27 cellular contexts compared by ENCODE assay signal in genomic region chr21:15132781-15133180, GRCh38.
"Had no signal": no experiment of that assay in that cellular context is flagged by ENCODE, and none has a peak within 500 bp of the region (broad histone marks: within the 10 kb centered on the region; RNA-seq: fewer than 3 reads in every experiment).

No MANE protein-coding gene starts in this region.

- H3K9me3 Mint-ChIP-seq: stimulated activated naive CD8-positive, alpha-beta T cell treated with anti-CD3 and anti-CD28 coated beads, Interleukin-15, Interleukin-2, amounts not matched to agents 100 ng/mL and 50 ng/mL, for 24 hours; type B pancreatic cell had no signal

- ATAC-seq: stimulated activated effector memory CD8-positive, alpha-beta T cell treated with anti-CD3 and anti-CD28 coated beads, Interleukin-12 subunit alpha, Interleukin-12 subunit beta, amount 100 ng/mL, for 72 hours; stimulated activated memory B cell treated with anti-CD40 and anti-IgM and Interleukin-4, amounts not matched to agents 10 μg/mL and 1 μg/mL and 100 μg/mL, for 72 hours; stimulated activated naive B cell treated with anti-CD40 and anti-IgM and Interleukin-4, amounts not matched to agents 10 μg/mL and 1 μg/mL and 100 μg/mL, for 72 hours; stimulated activated naive CD8-positive, alpha-beta T cell treated with anti-CD3 and anti-CD28 coated beads, Interleukin-15, amount 100 ng/mL, for 72 hours; stimulated activated naive CD8-positive, alpha-beta T cell treated with anti-CD3 and anti-CD28 coated beads, Interleukin-15, Interleukin-2, amounts not matched to agents 100 U/mL and 50 U/mL, for 24 hours; upper lobe of right lung had no signal

- H3K4me3 ChIP-seq: stomach, suprapubic skin, testis, thoracic aorta, thyroid gland, tibial artery, tibial nerve, transverse colon, upper lobe of left lung, upper lobe of right lung, uterus, vagina had no signal

- H3K36me3 ChIP-seq: stomach, suprapubic skin, thoracic aorta, thyroid gland, tibial artery, tibial nerve, transverse colon, upper lobe of left lung, upper lobe of right lung, uterus, vagina had no signal

- H3K27me3 ChIP-seq: stomach, suprapubic skin, testis, thyroid gland, tibial artery, tibial nerve, transverse colon, upper lobe of left lung, upper lobe of right lung, uterus, vagina had no signal

- H3K4me3 Mint-ChIP-seq: stimulated activated effector memory CD8-positive, alpha-beta T cell treated with anti-CD3 and anti-CD28 coated beads, Interleukin-12 subunit alpha, Interleukin-12 subunit beta, amount 100 ng/mL, for 72 hours; stimulated activated memory B cell treated with anti-CD40 and anti-IgM and Interleukin-4, amounts not matched to agents 10 μg/mL and 1 μg/mL and 100 μg/mL, for 72 hours; stimulated activated naive B cell treated with anti-CD40 and anti-IgM and Interleukin-4, amounts not matched to agents 10 μg/mL and 1 μg/mL and 100 μg/mL, for 72 hours; stimulated activated naive CD8-positive, alpha-beta T cell treated with anti-CD3 and anti-CD28 coated beads, Interleukin-15, amount 100 ng/mL, for 72 hours; stimulated activated naive CD8-positive, alpha-beta T cell treated with anti-CD3 and anti-CD28 coated beads, Interleukin-15, Interleukin-2, amounts not matched to agents 100 ng/mL and 50 ng/mL, for 24 hours; type B pancreatic cell had no signal

- H3K27me3 Mint-ChIP-seq: type B pancreatic cell had no signal

- H3K27ac Mint-ChIP-seq: stimulated activated effector memory CD8-positive, alpha-beta T cell treated with anti-CD3 and anti-CD28 coated beads, Interleukin-12 subunit alpha, Interleukin-12 subunit beta, amount 100 ng/mL, for 72 hours; stimulated activated memory B cell treated with anti-CD40 and anti-IgM and Interleukin-4, amounts not matched to agents 10 μg/mL and 1 μg/mL and 100 μg/mL, for 72 hours; stimulated activated naive B cell treated with anti-CD40 and anti-IgM and Interleukin-4, amounts not matched to agents 10 μg/mL and 1 μg/mL and 100 μg/mL, for 72 hours; stimulated activated naive CD8-positive, alpha-beta T cell treated with anti-CD3 and anti-CD28 coated beads, Interleukin-15, amount 100 ng/mL, for 72 hours; stimulated activated naive CD8-positive, alpha-beta T cell treated with anti-CD3 and anti-CD28 coated beads, Interleukin-15, Interleukin-2, amounts not matched to agents 100 ng/mL and 50 ng/mL, for 24 hours; type B pancreatic cell had no signal

- H3K9me3 ChIP-seq: stomach, suprapubic skin, testis, thoracic aorta, thyroid gland, tibial artery, tibial nerve, transverse colon, upper lobe of left lung, upper lobe of right lung, uterus, vagina had no signal

- H3K4me1 ChIP-seq: testis, thyroid gland, uterus had no signal

- H3K36me3 Mint-ChIP-seq: stimulated activated effector memory CD8-positive, alpha-beta T cell treated with anti-CD3 and anti-CD28 coated beads, Interleukin-12 subunit alpha, Interleukin-12 subunit beta, amount 100 ng/mL, for 72 hours; stimulated activated memory B cell treated with anti-CD40 and anti-IgM and Interleukin-4, amounts not matched to agents 10 μg/mL and 1 μg/mL and 100 μg/mL, for 72 hours; type B pancreatic cell had no signal

- H3K27ac ChIP-seq: stomach, suprapubic skin, testis, thoracic aorta, thyroid gland, tibial artery, tibial nerve, transverse colon, upper lobe of left lung, upper lobe of right lung, uterus, vagina had no signal

- DNase-seq: stimulated activated CD4-positive, alpha-beta T cell treated with anti-CD3 and anti-CD28 coated beads, Interleukin-2, amount 100 ng/mL, for 48 hours; stimulated activated CD4-positive, alpha-beta T cell treated with anti-CD3 and anti-CD28 coated beads, Interleukin-4, amount 100 ng/mL, for 1 hour; stimulated activated CD4-positive, alpha-beta T cell treated with anti-CD3 and anti-CD28 coated beads, Interleukin-4, amount 100 ng/mL, for 24 hours; stimulated activated CD4-positive, alpha-beta T cell treated with anti-CD3 and anti-CD28 coated beads, Interleukin-4, amount 100 ng/mL, for 4 hours; stimulated activated CD8-positive, alpha-beta memory T cell treated with anti-CD3 and anti-CD28 coated beads, Interleukin-4, amount 100 ng/mL, for 48 hours; stimulated activated naive B cell treated with anti-CD40 and anti-IgM and Interleukin-4, amounts not matched to agents 10 μg/mL and 1 μg/mL and 100 μg/mL, for 72 hours; stimulated activated naive CD4-positive, alpha-beta T cell; stimulated activated naive CD4-positive, alpha-beta T cell treated with Interleukin-2 at 50 U/mL for 16 hours; stimulated activated naive CD8-positive, alpha-beta T cell treated with anti-CD3 and anti-CD28 coated beads, Interleukin-15, amount 100 ng/mL, for 72 hours; stimulated activated naive CD8-positive, alpha-beta T cell treated with anti-CD3 and anti-CD28 coated beads, Interleukin-15, Interleukin-2, amounts not matched to agents 100 U/mL and 50 U/mL, for 24 hours; stomach; substantia nigra; testis; thyroid gland; tibial artery; transverse colon; upper lobe of left lung; upper lobe of right lung; uterus had no signal
